ENCODE assay signal across 1 cellular context in the genomic region with DNA sequence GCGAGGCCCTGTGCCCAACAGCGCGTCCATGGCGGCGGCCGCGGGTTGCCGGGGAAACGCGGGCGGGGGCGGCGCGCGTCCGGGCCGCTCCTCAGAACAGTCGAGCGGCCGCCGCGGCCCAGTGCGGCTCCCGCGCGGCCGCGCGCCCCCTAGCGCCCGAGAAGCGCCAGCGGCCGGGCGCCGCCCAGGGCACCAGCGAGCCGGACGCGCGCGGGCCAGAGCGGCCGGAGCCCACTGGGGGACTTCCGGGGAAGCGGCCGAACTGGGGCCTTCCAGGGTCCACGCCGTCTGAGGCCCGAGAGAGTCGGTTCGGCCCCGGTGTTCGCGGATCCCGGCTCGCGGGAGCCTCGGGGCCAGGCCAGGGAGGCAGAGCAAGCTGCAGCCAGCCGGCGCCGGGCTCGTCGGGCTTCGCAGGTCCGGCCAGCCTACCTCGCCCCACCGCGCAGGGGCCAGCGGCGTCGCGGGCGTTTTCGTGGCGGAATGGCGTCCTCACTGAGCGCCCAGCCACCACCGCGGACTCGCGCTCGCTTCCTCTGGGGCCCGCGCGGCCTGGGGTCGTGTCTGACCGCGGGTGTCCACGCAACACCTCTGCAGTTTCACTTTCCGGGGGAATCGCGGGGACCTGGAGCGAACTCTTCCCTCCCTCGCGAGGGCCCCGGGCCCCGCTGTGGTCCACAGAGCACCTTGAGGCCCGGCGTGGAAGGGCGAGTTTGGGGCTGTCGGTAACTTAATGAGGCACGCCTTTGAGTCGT.
TF ChIP-seq lines count a peak whose summit lies in the region.

Gene DENND6B, minus strand, starts transcription at position 54 of the 752 bp plus-strand sequence. Its CDS starts 24 bp downstream, at position 30.

TF ChIP-seq in HepG2, 621 proteins besides CTCF, POLR2A, EP300 and RAD21 (continued from another document and continues in another):
- TF ChIP-seq, protein P1, sequence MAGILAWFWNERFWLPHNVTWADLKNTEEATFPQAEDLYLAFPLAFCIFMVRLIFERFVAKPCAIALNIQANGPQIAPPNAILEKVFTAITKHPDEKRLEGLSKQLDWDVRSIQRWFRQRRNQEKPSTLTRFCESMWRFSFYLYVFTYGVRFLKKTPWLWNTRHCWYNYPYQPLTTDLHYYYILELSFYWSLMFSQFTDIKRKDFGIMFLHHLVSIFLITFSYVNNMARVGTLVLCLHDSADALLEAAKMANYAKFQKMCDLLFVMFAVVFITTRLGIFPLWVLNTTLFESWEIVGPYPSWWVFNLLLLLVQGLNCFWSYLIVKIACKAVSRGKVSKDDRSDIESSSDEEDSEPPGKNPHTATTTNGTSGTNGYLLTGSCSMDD (CRISPR knock-in tag; IDR thresholded peaks at IDR 0.05) = 0 out of 2 replicates have a peak, but pooled peaks have one; percentile 52
- TF ChIP-seq HIVEP1 (CRISPR knock-in tag; IDR thresholded peaks at IDR 0.05) (peak; percentile 57), PBX3 (CRISPR knock-in tag; IDR thresholded peaks at IDR 0.05; ENCODE audit: borderline replicate concordance) (0 out of 2 replicates have a peak, but pooled peaks have one; percentile 60), BCL6 (CRISPR knock-in tag; IDR thresholded peaks at IDR 0.05) (no peak), ZNF691 (CRISPR knock-in tag; IDR thresholded peaks at IDR 0.05; ENCODE audit: borderline replicate concordance, low read depth) (no peak), ZNF513 (CRISPR knock-in tag; conservative IDR thresholded peaks at IDR 0.05) (no peak), SNRNP70 (IDR thresholded peaks at IDR 0.05; ENCODE audit: low read depth, low read length) (no peak), ZNF703 (CRISPR knock-in tag; IDR thresholded peaks at IDR 0.05; ENCODE audit: borderline replicate concordance) (peak; percentile 67; the same call in 1 of the 2 replicates), NCOA5 (CRISPR knock-in tag; IDR thresholded peaks at IDR 0.05) (no peak), ZNF124 (CRISPR knock-in tag; IDR thresholded peaks at IDR 0.05) (0 out of 2 replicates have a peak, but pooled peaks have one; percentile 24), ZNF367 (CRISPR knock-in tag; IDR thresholded peaks at IDR 0.05; ENCODE audit: borderline replicate concordance) (no peak), ZNF138 (CRISPR knock-in tag; IDR thresholded peaks at IDR 0.05; ENCODE audit: low read depth) (peak; percentile 15), ZBTB7A (CRISPR knock-in tag; IDR thresholded peaks at IDR 0.05) (peak; percentile 41), PPARG (CRISPR knock-in tag; conservative IDR thresholded peaks at IDR 0.05) (no peak), MLX (CRISPR knock-in tag; IDR thresholded peaks at IDR 0.05) (no peak), ZBTB8A (CRISPR knock-in tag; IDR thresholded peaks at IDR 0.05; ENCODE audit: borderline replicate concordance, low read depth) (no peak), PHF20 (CRISPR knock-in tag; IDR thresholded peaks at IDR 0.05) (peak; percentile 87), ZNF563 (CRISPR knock-in tag; IDR thresholded peaks at IDR 0.05) (peak; percentile 87), SALL1 (CRISPR knock-in tag; IDR thresholded peaks at IDR 0.05) (peak; percentile 69), MAFF (IDR thresholded peaks at IDR 0.05; ENCODE audit: low read depth, low read length) (no peak), ZBTB38 (CRISPR knock-in tag; IDR thresholded peaks at IDR 0.05) (no peak), ZFP90 (CRISPR knock-in tag; IDR thresholded peaks at IDR 0.05; ENCODE audit: borderline replicate concordance) (no peak), U2AF2 (IDR thresholded peaks at IDR 0.05; ENCODE audit: low read depth, low read length) (no peak), DBP (CRISPR knock-in tag; IDR thresholded peaks at IDR 0.05; ENCODE audit: not compliant biosample characterization) (peak; percentile 35), ZNF383 (CRISPR knock-in tag; IDR thresholded peaks at IDR 0.05; ENCODE audit: borderline replicate concordance) (no peak), ZBTB7B (CRISPR knock-in tag; IDR thresholded peaks at IDR 0.05) (peak; percentile 72; the same call in 1 of the 2 replicates), FOSL2 (CRISPR knock-in tag; IDR thresholded peaks at IDR 0.05) (no peak)
- TF ChIP-seq, protein P2, sequence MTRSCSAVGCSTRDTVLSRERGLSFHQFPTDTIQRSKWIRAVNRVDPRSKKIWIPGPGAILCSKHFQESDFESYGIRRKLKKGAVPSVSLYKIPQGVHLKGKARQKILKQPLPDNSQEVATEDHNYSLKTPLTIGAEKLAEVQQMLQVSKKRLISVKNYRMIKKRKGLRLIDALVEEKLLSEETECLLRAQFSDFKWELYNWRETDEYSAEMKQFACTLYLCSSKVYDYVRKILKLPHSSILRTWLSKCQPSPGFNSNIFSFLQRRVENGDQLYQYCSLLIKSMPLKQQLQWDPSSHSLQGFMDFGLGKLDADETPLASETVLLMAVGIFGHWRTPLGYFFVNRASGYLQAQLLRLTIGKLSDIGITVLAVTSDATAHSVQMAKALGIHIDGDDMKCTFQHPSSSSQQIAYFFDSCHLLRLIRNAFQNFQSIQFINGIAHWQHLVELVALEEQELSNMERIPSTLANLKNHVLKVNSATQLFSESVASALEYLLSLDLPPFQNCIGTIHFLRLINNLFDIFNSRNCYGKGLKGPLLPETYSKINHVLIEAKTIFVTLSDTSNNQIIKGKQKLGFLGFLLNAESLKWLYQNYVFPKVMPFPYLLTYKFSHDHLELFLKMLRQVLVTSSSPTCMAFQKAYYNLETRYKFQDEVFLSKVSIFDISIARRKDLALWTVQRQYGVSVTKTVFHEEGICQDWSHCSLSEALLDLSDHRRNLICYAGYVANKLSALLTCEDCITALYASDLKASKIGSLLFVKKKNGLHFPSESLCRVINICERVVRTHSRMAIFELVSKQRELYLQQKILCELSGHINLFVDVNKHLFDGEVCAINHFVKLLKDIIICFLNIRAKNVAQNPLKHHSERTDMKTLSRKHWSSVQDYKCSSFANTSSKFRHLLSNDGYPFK (CRISPR knock-in tag; IDR thresholded peaks at IDR 0.05; ENCODE audit: borderline replicate concordance) = 0 out of 2 replicates have a peak, but pooled peaks have one; percentile 24
- TF ChIP-seq, protein P3, sequence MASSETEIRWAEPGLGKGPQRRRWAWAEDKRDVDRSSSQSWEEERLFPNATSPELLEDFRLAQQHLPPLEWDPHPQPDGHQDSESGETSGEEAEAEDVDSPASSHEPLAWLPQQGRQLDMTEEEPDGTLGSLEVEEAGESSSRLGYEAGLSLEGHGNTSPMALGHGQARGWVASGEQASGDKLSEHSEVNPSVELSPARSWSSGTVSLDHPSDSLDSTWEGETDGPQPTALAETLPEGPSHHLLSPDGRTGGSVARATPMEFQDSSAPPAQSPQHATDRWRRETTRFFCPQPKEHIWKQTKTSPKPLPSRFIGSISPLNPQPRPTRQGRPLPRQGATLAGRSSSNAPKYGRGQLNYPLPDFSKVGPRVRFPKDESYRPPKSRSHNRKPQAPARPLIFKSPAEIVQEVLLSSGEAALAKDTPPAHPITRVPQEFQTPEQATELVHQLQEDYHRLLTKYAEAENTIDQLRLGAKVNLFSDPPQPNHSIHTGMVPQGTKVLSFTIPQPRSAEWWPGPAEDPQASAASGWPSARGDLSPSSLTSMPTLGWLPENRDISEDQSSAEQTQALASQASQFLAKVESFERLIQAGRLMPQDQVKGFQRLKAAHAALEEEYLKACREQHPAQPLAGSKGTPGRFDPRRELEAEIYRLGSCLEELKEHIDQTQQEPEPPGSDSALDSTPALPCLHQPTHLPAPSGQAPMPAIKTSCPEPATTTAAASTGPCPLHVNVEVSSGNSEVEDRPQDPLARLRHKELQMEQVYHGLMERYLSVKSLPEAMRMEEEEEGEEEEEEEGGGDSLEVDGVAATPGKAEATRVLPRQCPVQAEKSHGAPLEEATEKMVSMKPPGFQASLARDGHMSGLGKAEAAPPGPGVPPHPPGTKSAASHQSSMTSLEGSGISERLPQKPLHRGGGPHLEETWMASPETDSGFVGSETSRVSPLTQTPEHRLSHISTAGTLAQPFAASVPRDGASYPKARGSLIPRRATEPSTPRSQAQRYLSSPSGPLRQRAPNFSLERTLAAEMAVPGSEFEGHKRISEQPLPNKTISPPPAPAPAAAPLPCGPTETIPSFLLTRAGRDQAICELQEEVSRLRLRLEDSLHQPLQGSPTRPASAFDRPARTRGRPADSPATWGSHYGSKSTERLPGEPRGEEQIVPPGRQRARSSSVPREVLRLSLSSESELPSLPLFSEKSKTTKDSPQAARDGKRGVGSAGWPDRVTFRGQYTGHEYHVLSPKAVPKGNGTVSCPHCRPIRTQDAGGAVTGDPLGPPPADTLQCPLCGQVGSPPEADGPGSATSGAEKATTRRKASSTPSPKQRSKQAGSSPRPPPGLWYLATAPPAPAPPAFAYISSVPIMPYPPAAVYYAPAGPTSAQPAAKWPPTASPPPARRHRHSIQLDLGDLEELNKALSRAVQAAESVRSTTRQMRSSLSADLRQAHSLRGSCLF (CRISPR knock-in tag; IDR thresholded peaks at IDR 0.05; ENCODE audit: borderline replicate concordance) = 0 out of 2 replicates have a peak, but pooled peaks have one; percentile 42
- TF ChIP-seq, protein P4, sequence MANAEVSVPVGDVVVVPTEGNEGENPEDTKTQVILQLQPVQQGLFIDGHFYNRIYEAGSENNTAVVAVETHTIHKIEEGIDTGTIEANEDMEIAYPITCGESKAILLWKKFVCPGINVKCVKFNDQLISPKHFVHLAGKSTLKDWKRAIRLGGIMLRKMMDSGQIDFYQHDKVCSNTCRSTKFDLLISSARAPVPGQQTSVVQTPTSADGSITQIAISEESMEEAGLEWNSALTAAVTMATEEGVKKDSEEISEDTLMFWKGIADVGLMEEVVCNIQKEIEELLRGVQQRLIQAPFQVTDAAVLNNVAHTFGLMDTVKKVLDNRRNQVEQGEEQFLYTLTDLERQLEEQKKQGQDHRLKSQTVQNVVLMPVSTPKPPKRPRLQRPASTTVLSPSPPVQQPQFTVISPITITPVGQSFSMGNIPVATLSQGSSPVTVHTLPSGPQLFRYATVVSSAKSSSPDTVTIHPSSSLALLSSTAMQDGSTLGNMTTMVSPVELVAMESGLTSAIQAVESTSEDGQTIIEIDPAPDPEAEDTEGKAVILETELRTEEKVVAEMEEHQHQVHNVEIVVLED (CRISPR knock-in tag; IDR thresholded peaks at IDR 0.05; ENCODE audit: borderline replicate concordance) = peak; percentile 65; the same call in 1 of the 2 replicates
- TF ChIP-seq, protein P5, sequence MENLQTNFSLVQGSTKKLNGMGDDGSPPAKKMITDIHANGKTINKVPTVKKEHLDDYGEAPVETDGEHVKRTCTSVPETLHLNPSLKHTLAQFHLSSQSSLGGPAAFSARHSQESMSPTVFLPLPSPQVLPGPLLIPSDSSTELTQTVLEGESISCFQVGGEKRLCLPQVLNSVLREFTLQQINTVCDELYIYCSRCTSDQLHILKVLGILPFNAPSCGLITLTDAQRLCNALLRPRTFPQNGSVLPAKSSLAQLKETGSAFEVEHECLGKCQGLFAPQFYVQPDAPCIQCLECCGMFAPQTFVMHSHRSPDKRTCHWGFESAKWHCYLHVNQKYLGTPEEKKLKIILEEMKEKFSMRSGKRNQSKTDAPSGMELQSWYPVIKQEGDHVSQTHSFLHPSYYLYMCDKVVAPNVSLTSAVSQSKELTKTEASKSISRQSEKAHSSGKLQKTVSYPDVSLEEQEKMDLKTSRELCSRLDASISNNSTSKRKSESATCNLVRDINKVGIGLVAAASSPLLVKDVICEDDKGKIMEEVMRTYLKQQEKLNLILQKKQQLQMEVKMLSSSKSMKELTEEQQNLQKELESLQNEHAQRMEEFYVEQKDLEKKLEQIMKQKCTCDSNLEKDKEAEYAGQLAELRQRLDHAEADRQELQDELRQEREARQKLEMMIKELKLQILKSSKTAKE (CRISPR knock-in tag; IDR thresholded peaks at IDR 0.05; ENCODE audit: borderline replicate concordance) = no peak
- TF ChIP-seq, protein P6, sequence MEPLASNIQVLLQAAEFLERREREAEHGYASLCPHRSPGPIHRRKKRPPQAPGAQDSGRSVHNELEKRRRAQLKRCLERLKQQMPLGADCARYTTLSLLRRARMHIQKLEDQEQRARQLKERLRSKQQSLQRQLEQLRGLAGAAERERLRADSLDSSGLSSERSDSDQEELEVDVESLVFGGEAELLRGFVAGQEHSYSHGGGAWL (CRISPR knock-in tag; IDR thresholded peaks at IDR 0.05) = peak; percentile 72; the same call in 1 of the 2 replicates
